In the genomic region with DNA sequence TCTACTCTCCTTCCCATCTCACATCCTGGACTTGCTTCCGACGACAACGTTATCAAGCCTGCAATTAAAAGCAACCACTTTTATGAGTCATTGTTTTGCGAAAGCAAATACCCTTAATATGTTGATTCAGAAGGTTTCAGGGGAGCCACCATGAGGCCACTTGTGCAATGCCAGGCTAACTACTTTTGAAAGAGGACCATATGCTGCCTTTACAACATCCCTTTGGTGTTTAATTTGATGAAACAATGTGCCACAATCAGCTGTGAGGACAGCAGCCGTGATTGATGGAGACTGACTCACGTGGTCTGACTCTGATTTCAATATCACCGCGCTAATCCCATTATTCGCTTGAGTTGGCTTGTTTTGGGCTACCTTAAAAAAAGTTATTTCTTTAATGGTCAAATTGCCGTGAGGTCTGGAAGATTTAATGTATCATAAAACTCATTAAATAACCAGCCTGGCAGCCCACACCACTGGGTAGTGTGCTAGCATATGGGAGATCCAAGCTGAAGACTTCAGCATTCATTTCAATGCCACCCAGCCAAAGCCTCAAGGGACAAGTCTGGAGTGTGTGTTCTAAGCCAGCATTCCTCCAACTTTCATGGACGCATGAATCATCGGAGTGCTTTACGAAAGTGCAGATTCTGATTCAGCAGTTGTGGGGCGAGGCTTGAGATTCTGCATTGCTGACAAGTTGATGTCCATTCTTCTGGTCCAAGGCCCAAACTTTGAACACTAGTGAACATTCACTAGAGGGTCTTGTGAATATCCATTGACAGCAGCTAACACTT, we compare ENCODE assay signal across 11 cellular contexts.
A peak's percentile ranks its signal among the peaks of the same experiment; 100 is the strongest.
DNase-seq lines count a peak whose midpoint lies in the region; ATAC-seq and TF ChIP-seq lines count a peak whose summit lies in the region.
"Had no signal": no experiment of that assay in that cellular context is flagged by ENCODE, and none has a peak within 500 bp of the region (broad histone marks: within the 10 kb centered on the region; RNA-seq: fewer than 3 reads in every experiment).

No MANE protein-coding gene starts in this region.

- DNase-seq in BJ (ENCODE audit: low read depth) (peak; percentile 9), HS-5 (ENCODE audit: low read depth) (peak; percentile 94), SK-MEL-5 (ENCODE audit: low read depth, low spot score) (peak; percentile 27), iris pigment epithelial cell (ENCODE audit: low read depth) (peak; percentile 72), SHP77 (lab: John Stamatoyannopoulos, UW) (no peak)
- DNase-seq in activated T-cell treated with anti-CD3 and anti-CD28 coated beads, Interleukin-2, amount 50 U/mL, for 72 hours, result no peak
- DNase-seq: GF-D8, left ventricle myocardium inferior had no signal

- peaks cover 7% of the 10 kb centered on the region for H3K27me3 Mint-ChIP-seq in activated T-cell treated with anti-CD3 and anti-CD28 coated beads, Interleukin-2, amount 50 U/mL, for 72 hours (ENCODE audit: low read depth)

- H3K27me3 ChIP-seq in BJ (ENCODE audit: control insufficient read depth, insufficient read depth, low read length), result peaks cover 3% of the 10 kb centered on the region

- H3K9me3 Mint-ChIP-seq in activated T-cell treated with anti-CD3 and anti-CD28 coated beads, Interleukin-2, amount 50 U/mL, for 72 hours, result no peaks in the 10 kb centered on the region
- H3K9me3 Mint-ChIP-seq: dendritic cell treated with granulocyte-macrophage colony-stimulating factor and Interleukin-4, amounts not matched to agents 40 ng/mL and 50 ng/mL, for 4 days had no signal

- in situ Hi-C loops in SK-MEL-5 (cut with HindIII; ENCODE audit: low pct_unique_long_range_greater_than_20kb, low sequenced_read_pairs), result no loop called here

- no peaks in the 10 kb centered on the region for H3K36me3 Mint-ChIP-seq in activated T-cell treated with anti-CD3 and anti-CD28 coated beads, Interleukin-2, amount 50 U/mL, for 72 hours (ENCODE audit: insufficient read depth in 2 of 2)

- no peak for TF ChIP-seq POLR2A in GM18505 (IDR thresholded peaks at IDR 0.05; ENCODE audit: borderline replicate concordance, extremely low read depth, insufficient read depth, insufficient read length)

- H3K36me3 ChIP-seq in BJ (ENCODE audit: control insufficient read depth, insufficient read depth, low read length), result no peaks in the 10 kb centered on the region
- H3K36me3 ChIP-seq: left ventricle myocardium inferior had no signal

- TF ChIP-seq CTCF in BJ (IDR thresholded peaks at IDR 0.05; ENCODE audit: insufficient read depth, low read depth, low read length), result no peak

- POLR2A ChIA-PET in BJ (lab: Charles Lee), result no interaction called here

- no peaks in the 10 kb centered on the region for H3K4me1 Mint-ChIP-seq in activated T-cell treated with anti-CD3 and anti-CD28 coated beads, Interleukin-2, amount 50 U/mL, for 72 hours (ENCODE audit: low read depth)

- H3K27ac Mint-ChIP-seq in activated T-cell treated with anti-CD3 and anti-CD28 coated beads, Interleukin-2, amount 50 U/mL, for 72 hours, result no peak overlapping the region
- H3K27ac Mint-ChIP-seq: dendritic cell treated with granulocyte-macrophage colony-stimulating factor and Interleukin-4, amounts not matched to agents 40 ng/mL and 50 ng/mL, for 4 days had no signal

- CTCF ChIA-PET in BJ (lab: Yijun Ruan, JAX), result no interaction called here

- no peak overlapping the region for H3K4me3 Mint-ChIP-seq in activated T-cell treated with anti-CD3 and anti-CD28 coated beads, Interleukin-2, amount 50 U/mL, for 72 hours
- H3K4me3 Mint-ChIP-seq: dendritic cell treated with granulocyte-macrophage colony-stimulating factor and Interleukin-4, amounts not matched to agents 40 ng/mL and 50 ng/mL, for 4 days had no signal

- no peak overlapping the region for H3K4me3 ChIP-seq in BJ (ENCODE audit: low read depth, low read length)
- H3K4me3 ChIP-seq: left ventricle myocardium inferior had no signal

- ATAC-seq in GM18505 (IDR thresholded peaks at IDR 0.05; ENCODE audit: unreplicated experiment), result no peak
- ATAC-seq in activated T-cell treated with anti-CD3 and anti-CD28 coated beads, Interleukin-2, amount 50 U/mL, for 72 hours (replicated peaks in 1 of 2), result no peak
- no peak for ATAC-seq in HG02981 (IDR thresholded peaks at IDR 0.05; ENCODE audit: unreplicated experiment)

Comparison
In these comparisons a context has a peak if more than half of its experiments do, and no peak if none do; other contexts are left out.
1. DNase-seq: peak in BJ (single experiment), HS-5 (single experiment), SK-MEL-5 (single experiment) and iris pigment epithelial cell (single experiment); none in SHP77 (0 of 2) and activated T-cell treated with anti-CD3 and anti-CD28 coated beads, Interleukin-2, amount 50 U/mL, for 72 hours (0 of 2).